2 cellular contexts compared by ENCODE assay signal in the genomic region with DNA sequence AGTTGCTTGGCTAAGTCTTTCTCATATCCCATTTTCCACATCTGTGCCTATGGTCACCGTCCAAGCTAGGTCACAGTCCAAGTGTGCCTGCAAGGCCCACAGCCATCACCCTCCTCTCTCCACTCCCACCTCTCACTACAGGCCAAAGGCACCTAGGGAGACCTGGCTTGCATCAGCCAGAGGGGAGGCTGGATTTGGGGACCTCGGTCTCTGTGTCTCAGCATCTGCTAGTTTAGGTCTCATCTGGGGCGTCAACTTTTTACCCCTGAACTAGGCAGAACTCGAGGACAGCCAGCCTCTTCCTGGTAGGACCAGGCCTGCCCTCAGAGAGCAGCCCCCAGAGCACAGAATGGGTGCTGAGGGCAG.
TF ChIP-seq lines count a peak whose summit lies in the region.

No MANE protein-coding gene starts in this region.

TF ChIP-seq in SK-N-SH, 30 proteins besides CTCF, POLR2A, EP300 and RAD21 (continued from another document):
- no peak for TF ChIP-seq RCOR1 (IDR thresholded peaks at IDR 0.05; ENCODE audit: low read length)
- no peak for TF ChIP-seq MAX (IDR thresholded peaks at IDR 0.05; ENCODE audit: low read depth)
- no peak for TF ChIP-seq NRF1 (IDR thresholded peaks at IDR 0.05; ENCODE audit: low read depth, low read length)
- TF ChIP-seq PBX3 (IDR thresholded peaks at IDR 0.05): no peak
TF ChIP-seq in SK-N-SH: peak in this region for 0.

TF ChIP-seq in SK-N-SH treated with all-trans-retinoic acid at 6 μM for 48 hours, 23 proteins besides CTCF, POLR2A, EP300 and RAD21 (continued from another document):
- TF ChIP-seq ZFP3 (CRISPR knock-in tag; IDR thresholded peaks at IDR 0.05): no peak
- TF ChIP-seq TCF4 (CRISPR knock-in tag; IDR thresholded peaks at IDR 0.05; ENCODE audit: borderline replicate concordance): no peak
- no peak for TF ChIP-seq SNAI2 (CRISPR knock-in tag; IDR thresholded peaks at IDR 0.05)
- TF ChIP-seq BACH2 (CRISPR knock-in tag; IDR thresholded peaks at IDR 0.05; ENCODE audit: borderline replicate concordance): no peak
- TF ChIP-seq, protein P1, sequence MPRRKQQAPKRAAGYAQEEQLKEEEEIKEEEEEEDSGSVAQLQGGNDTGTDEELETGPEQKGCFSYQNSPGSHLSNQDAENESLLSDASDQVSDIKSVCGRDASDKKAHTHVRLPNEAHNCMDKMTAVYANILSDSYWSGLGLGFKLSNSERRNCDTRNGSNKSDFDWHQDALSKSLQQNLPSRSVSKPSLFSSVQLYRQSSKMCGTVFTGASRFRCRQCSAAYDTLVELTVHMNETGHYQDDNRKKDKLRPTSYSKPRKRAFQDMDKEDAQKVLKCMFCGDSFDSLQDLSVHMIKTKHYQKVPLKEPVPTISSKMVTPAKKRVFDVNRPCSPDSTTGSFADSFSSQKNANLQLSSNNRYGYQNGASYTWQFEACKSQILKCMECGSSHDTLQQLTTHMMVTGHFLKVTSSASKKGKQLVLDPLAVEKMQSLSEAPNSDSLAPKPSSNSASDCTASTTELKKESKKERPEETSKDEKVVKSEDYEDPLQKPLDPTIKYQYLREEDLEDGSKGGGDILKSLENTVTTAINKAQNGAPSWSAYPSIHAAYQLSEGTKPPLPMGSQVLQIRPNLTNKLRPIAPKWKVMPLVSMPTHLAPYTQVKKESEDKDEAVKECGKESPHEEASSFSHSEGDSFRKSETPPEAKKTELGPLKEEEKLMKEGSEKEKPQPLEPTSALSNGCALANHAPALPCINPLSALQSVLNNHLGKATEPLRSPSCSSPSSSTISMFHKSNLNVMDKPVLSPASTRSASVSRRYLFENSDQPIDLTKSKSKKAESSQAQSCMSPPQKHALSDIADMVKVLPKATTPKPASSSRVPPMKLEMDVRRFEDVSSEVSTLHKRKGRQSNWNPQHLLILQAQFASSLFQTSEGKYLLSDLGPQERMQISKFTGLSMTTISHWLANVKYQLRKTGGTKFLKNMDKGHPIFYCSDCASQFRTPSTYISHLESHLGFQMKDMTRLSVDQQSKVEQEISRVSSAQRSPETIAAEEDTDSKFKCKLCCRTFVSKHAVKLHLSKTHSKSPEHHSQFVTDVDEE (CRISPR knock-in tag; IDR thresholded peaks at IDR 0.05): no peak
- TF ChIP-seq ESRRG (CRISPR knock-in tag; IDR thresholded peaks at IDR 0.05): no peak
- TF ChIP-seq ZNF8 (CRISPR knock-in tag; IDR thresholded peaks at IDR 0.05): no peak
- no peak for TF ChIP-seq ZNF565 (CRISPR knock-in tag; conservative IDR thresholded peaks at IDR 0.05; ENCODE audit: low read depth)
- TF ChIP-seq CSRNP3 (CRISPR knock-in tag; IDR thresholded peaks at IDR 0.05): no peak
- TF ChIP-seq, protein P2, sequence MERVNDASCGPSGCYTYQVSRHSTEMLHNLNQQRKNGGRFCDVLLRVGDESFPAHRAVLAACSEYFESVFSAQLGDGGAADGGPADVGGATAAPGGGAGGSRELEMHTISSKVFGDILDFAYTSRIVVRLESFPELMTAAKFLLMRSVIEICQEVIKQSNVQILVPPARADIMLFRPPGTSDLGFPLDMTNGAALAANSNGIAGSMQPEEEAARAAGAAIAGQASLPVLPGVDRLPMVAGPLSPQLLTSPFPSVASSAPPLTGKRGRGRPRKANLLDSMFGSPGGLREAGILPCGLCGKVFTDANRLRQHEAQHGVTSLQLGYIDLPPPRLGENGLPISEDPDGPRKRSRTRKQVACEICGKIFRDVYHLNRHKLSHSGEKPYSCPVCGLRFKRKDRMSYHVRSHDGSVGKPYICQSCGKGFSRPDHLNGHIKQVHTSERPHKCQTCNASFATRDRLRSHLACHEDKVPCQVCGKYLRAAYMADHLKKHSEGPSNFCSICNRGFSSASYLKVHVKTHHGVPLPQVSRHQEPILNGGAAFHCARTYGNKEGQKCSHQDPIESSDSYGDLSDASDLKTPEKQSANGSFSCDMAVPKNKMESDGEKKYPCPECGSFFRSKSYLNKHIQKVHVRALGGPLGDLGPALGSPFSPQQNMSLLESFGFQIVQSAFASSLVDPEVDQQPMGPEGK (CRISPR knock-in tag; IDR thresholded peaks at IDR 0.05; ENCODE audit: borderline replicate concordance): no peak
- TF ChIP-seq PPARA (CRISPR knock-in tag; IDR thresholded peaks at IDR 0.05; ENCODE audit: borderline replicate concordance): no peak
- TF ChIP-seq, protein P3, sequence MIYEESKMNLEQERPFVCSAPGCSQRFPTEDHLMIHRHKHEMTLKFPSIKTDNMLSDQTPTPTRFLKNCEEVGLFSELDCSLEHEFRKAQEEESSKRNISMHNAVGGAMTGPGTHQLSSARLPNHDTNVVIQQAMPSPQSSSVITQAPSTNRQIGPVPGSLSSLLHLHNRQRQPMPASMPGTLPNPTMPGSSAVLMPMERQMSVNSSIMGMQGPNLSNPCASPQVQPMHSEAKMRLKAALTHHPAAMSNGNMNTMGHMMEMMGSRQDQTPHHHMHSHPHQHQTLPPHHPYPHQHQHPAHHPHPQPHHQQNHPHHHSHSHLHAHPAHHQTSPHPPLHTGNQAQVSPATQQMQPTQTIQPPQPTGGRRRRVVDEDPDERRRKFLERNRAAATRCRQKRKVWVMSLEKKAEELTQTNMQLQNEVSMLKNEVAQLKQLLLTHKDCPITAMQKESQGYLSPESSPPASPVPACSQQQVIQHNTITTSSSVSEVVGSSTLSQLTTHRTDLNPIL (CRISPR knock-in tag; IDR thresholded peaks at IDR 0.05; ENCODE audit: low read depth): no peak
